8 cellular contexts compared by ENCODE assay signal in the genomic region with DNA sequence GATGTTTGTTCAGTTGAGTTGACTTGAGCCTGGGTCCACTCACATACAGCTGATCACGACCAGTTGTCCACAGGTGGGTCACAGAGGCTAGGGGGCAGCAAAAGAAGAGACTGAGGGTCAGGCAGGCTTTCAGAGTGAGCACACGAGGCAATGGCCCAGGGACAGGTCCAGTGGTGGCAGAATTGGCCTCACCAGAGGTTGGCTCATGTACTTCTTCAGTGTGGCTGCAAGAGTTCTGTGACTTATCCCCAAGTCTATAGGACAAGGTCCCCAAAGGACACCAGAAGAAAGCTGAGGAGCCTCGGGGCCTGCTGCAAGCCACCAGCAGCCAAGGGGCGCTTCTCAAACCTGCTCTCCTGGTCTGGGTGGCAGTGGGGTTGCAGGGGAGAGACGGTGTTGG.
"Had no signal": no experiment of that assay in that cellular context is flagged by ENCODE, and none has a peak within 500 bp of the region (broad histone marks: within the 10 kb centered on the region; RNA-seq: fewer than 3 reads in every experiment).

No MANE protein-coding gene starts in this region.

- H3K4me3 ChIP-seq: GM12878 had no signal

- FAIRE-seq: G401.6, GM12878, GM12891, GM12892, GM18507, GM19239 had no signal

- ATAC-seq: GM12878 had no signal

- DNase-seq: GDM1, GF-D8 had no signal
